Comparison of ENCODE assay signal across 1 cellular context in the genomic region with DNA sequence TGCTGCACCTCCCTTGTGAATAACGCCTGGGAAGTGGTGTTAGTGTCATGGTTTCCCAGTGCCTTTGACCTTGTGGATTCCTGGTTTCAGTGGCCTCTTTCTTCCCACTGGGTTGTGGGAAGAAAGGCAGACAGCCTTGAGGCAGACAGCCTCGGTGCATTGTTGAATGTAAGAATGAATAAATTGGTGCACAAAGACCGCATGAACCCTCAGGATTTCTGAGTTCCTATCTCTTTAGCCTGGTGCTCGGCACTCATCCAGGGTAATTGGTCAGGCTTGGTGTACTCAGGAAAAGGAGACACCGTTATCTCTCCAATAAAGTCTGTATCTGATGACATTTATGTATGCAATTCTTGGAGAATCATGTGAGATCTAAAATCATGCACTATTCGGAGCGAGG.
TF ChIP-seq lines count a peak whose summit lies in the region.

No MANE protein-coding gene starts in this region.

TF ChIP-seq in IMR-90, 13 proteins besides CTCF, POLR2A, EP300 and RAD21 (continued from another document):
- TF ChIP-seq RCOR1 (IDR thresholded peaks at IDR 0.05; ENCODE audit: insufficient replicate concordance, low read length) (no peak), MXI1 (IDR thresholded peaks at IDR 0.05; ENCODE audit: borderline replicate concordance, low read depth, low read length) (no peak)
TF ChIP-seq in IMR-90: peak in this region for 0.
